9 cellular contexts compared by ENCODE assay signal in genomic region chr7:151166629-151167196, GRCh38. TPM values are rescaled to one million over a fixed set of nuclear protein-coding genes. Genes with fewer than 3 reads are reported as not detected.
DNase-seq lines count a peak whose midpoint lies in the region; ATAC-seq and TF ChIP-seq lines count a peak whose summit lies in the region.
"Had no signal": no experiment of that assay in that cellular context is flagged by ENCODE, and none has a peak within 500 bp of the region (broad histone marks: within the 10 kb centered on the region; RNA-seq: fewer than 3 reads in every experiment).

No MANE protein-coding gene starts in this region.

- no peaks in the 10 kb centered on the region for H3K79me2 ChIP-seq in GM23338 (replicated peaks; ENCODE audit: insufficient read depth)

- peaks cover 13% of the 10 kb centered on the region; the same call in 1 of the 2 replicates for H3F3A ChIP-seq in GM23338 (replicated peaks; ENCODE audit: low read depth)

- H3K4me1 ChIP-seq in GM23338 (ENCODE audit: insufficient read depth) (peaks cover 10% of the 10 kb centered on the region), SJCRH30 (no peaks in the 10 kb centered on the region)

- peak overlapping the region; percentile 87 for H3K4me2 ChIP-seq in GM23338

- no peak for TF ChIP-seq CTCF in GM23338 (conservative IDR thresholded peaks at IDR 0.05; ENCODE audit: low read depth in 2 of 2)

- H3K27me3 ChIP-seq in GM23338 (ENCODE audit: insufficient read depth) (peaks cover 100% of the 10 kb centered on the region), SJCRH30 (peaks cover 39% of the 10 kb centered on the region)

- H3K9me2 ChIP-seq in GM23338 (ENCODE audit: insufficient read depth), result no peaks in the 10 kb centered on the region

- peak overlapping the region; percentile 65 for H3K4me3 ChIP-seq in GM23338
- H3K4me3 ChIP-seq in SJCRH30, result peak overlapping the region; percentile 57
- H3K4me3 ChIP-seq in iPS-11a (ENCODE audit: low read depth, low read length), result peak overlapping the region; percentile 4
- H3K4me3 ChIP-seq in skeletal muscle cell (ENCODE audit: low read depth, low read length), result peak overlapping the region; percentile 35

- H3K36me3 ChIP-seq in GM23338 (ENCODE audit: insufficient read depth), result no peaks in the 10 kb centered on the region
- H3K36me3 ChIP-seq in SJCRH30, result no peaks in the 10 kb centered on the region

- no peak overlapping the region for H3K27ac ChIP-seq in GM23338 (ENCODE audit: low read depth)
- H3K27ac ChIP-seq in SJCRH30, result no peak overlapping the region

- H4K20me1 ChIP-seq in GM23338 (replicated peaks; ENCODE audit: insufficient read depth), result peaks cover 11% of the 10 kb centered on the region

- H3K9me3 Mint-ChIP-seq in GM23338, result no peaks in the 10 kb centered on the region

- ATAC-seq in GM23338 (peak; percentile 23), HG03354 (IDR thresholded peaks at IDR 0.05; ENCODE audit: poor library complexity, severe bottlenecking, unreplicated experiment) (no peak)

- DNase-seq in GM23338 (ENCODE audit: low spot score) (peak; percentile 57), SJCRH30 (no peak), skeletal muscle cell (ENCODE audit: low read depth) (no peak), OCI-M1 (lab: John Stamatoyannopoulos, UW) (no peak), activated gamma-delta T cell treated with Interleukin-2 at 50 U/mL for 16 hours (no peak)
- DNase-seq: cortex of kidney had no signal

- H2AFZ ChIP-seq in GM23338, result peak overlapping the region; percentile 88

- no peak overlapping the region for H3K27ac Mint-ChIP-seq in GM23338

- peaks cover 11% of the 10 kb centered on the region for H3K4me1 Mint-ChIP-seq in GM23338

- peak overlapping the region; percentile 60 for H3K4me3 Mint-ChIP-seq in GM23338

- H3K36me3 Mint-ChIP-seq in GM23338 (ENCODE audit: low read depth), result no peaks in the 10 kb centered on the region; the same call in 2 of the 3 replicates

- H3K9me3 ChIP-seq in SJCRH30 (replicated peaks), result no peaks in the 10 kb centered on the region

- peaks cover 28% of the 10 kb centered on the region for H3K27me3 Mint-ChIP-seq in GM23338 (ENCODE audit: insufficient read depth, low read depth, poor library complexity)

TF ChIP-seq in GM23338, 12 proteins besides CTCF, POLR2A, EP300 and RAD21:
- TF ChIP-seq EZH2 (IDR thresholded peaks at IDR 0.05; ENCODE audit: low read depth, unreplicated experiment) (peak; percentile 91), JUNB (IDR thresholded peaks at IDR 0.05; ENCODE audit: unreplicated experiment) (no peak), ZNF462 (CRISPR knock-in tag; IDR thresholded peaks at IDR 0.05) (no peak)

RNA-seq across cellular contexts. Expression of gene GBX1, which starts 0.8 kb away (rescaled TPM):
- 0.24 and 1.8 TPM in 2 replicates for total RNA-seq in GM23338 (2014; rRNA removed; shearing (Covaris generic))
- not detected in 2 replicates for polyA plus RNA-seq in GM23338 (2016; fragmentation: Nextera tagmentation; extraction: Ambion mirVana)
- 0.48 and 0.95 TPM in 2 replicates for total RNA-seq in SJCRH30 (2014; rRNA removed; shearing (Covaris generic))
- total RNA-seq: mucosa of gallbladder had no signal

RNA-seq across cellular contexts. Expression of gene ASB10, which starts 20.3 kb away (rescaled TPM):
- not detected in 2 replicates for total RNA-seq in GM23338 (2014; rRNA removed; shearing (Covaris generic))
- not detected in 2 replicates for polyA plus RNA-seq in GM23338 (2016; fragmentation: Nextera tagmentation; extraction: Ambion mirVana)
- total RNA-seq in SJCRH30 (2014; rRNA removed; shearing (Covaris generic)), result not detected in 2 replicates
- total RNA-seq: mucosa of gallbladder had no signal

RNA-seq across cellular contexts. Expression of gene H2BK1, which starts 43.6 kb away (rescaled TPM):
- total RNA-seq in GM23338 (2014; rRNA removed; shearing (Covaris generic)), result not detected in 2 replicates
- not detected in 2 replicates for polyA plus RNA-seq in GM23338 (2016; fragmentation: Nextera tagmentation; extraction: Ambion mirVana)
- total RNA-seq in SJCRH30 (2014; rRNA removed; shearing (Covaris generic)), result not detected in 2 replicates
- total RNA-seq: mucosa of gallbladder had no signal

Comparison
In these comparisons a context has a peak if more than half of its experiments do, and no peak if none do; other contexts are left out.
1. H3K4me3 ChIP-seq: peak in every context shown above with its lines; median percentile 65 in GM23338; 57 in SJCRH30; 35 in skeletal muscle cell; 4 in iPS-11a.